Comparison of ENCODE assay signal across 34 cellular contexts in the genomic region with DNA sequence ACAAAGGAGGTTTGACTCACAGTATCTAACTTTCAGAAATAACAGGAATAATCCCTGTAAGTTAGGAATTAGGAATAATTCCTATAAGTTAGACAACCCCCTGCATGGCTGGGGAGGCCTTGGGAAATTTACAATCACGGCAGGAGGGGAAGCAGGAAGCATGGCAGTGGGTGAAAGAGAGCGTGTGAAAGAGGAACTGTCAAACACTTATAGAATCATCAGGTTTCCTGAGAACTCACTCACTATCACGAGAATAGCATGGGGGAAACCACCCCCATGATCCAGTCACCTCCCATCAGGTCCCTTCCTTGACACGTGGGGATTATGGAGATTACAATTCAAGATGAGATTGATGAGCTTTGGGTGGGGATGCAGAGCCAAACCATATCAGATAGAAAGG.
"Had no signal": no experiment of that assay in that cellular context is flagged by ENCODE, and none has a peak within 500 bp of the region (broad histone marks: within the 10 kb centered on the region; RNA-seq: fewer than 3 reads in every experiment).

No MANE protein-coding gene starts in this region.

- H3K4me3 Mint-ChIP-seq: activated CD4-positive, alpha-beta T cell treated with anti-CD3 and anti-CD28 coated beads for 36 hours; activated CD4-positive, alpha-beta T cell treated with anti-CD3 and anti-CD28 coated beads, Interleukin-2, amount 10 ng/mL, durations not matched to agents 7 days and 5 days; activated CD8-positive, alpha-beta T cell treated with anti-CD3 and anti-CD28 coated beads, Interleukin-2, amount 10 ng/mL, durations not matched to agents 7 days and 5 days; activated naive CD4-positive, alpha-beta T cell treated with anti-CD3 and anti-CD28 coated beads, Interleukin-2, amount 50 U/mL, for 24 hours; activated naive CD8-positive, alpha-beta T cell treated with anti-CD3 and anti-CD28 coated beads, Interleukin-2, amount 10 ng/mL, durations not matched to agents 7 days and 5 days; activated T-cell treated with anti-CD3 and anti-CD28 coated beads, Interleukin-2, amount 50 U/mL, for 24 hours; central memory CD8-positive, alpha-beta T cell; WTC11 had no signal

- H3K9me3 ChIP-seq: ascending aorta, colonic mucosa had no signal

- H3K36me3 ChIP-seq: ascending aorta, cardiac muscle cell, colonic mucosa had no signal

- H3K27ac ChIP-seq: ascending aorta, cardiac muscle cell, colonic mucosa, RWPE1 had no signal

- H3K27me3 Mint-ChIP-seq: activated CD4-positive, alpha-beta T cell treated with anti-CD3 and anti-CD28 coated beads for 36 hours; activated CD4-positive, alpha-beta T cell treated with anti-CD3 and anti-CD28 coated beads, Interleukin-2, amount 10 ng/mL, durations not matched to agents 7 days and 5 days; activated naive CD4-positive, alpha-beta T cell treated with anti-CD3 and anti-CD28 coated beads, Interleukin-2, amount 50 U/mL, for 24 hours; activated naive CD8-positive, alpha-beta T cell treated with anti-CD3 and anti-CD28 coated beads, Interleukin-2, amount 10 ng/mL, durations not matched to agents 7 days and 5 days; activated T-cell treated with anti-CD3 and anti-CD28 coated beads, Interleukin-2, amount 50 U/mL, for 24 hours; central memory CD8-positive, alpha-beta T cell had no signal

- DNase-seq: activated CD4-positive, alpha-beta T cell treated with anti-CD3 and anti-CD28 coated beads for 36 hours; activated CD4-positive, alpha-beta T cell treated with anti-CD3 and anti-CD28 coated beads, Interleukin-2, amount 10 ng/mL, durations not matched to agents 7 days and 5 days; activated CD4-positive, alpha-beta T cell treated with anti-CD3 and anti-CD28 coated beads, Interleukin-2, amount 50 U/mL, for 48 hours; activated CD8-positive, alpha-beta T cell treated with anti-CD3 and anti-CD28 coated beads, Interleukin-2, amount 10 ng/mL, durations not matched to agents 7 days and 5 days; activated gamma-delta T cell; activated naive CD4-positive, alpha-beta T cell treated with Interleukin-2 at 50 U/mL for 16 hours; activated naive CD8-positive, alpha-beta T cell treated with anti-CD3 and anti-CD28 coated beads, Interleukin-2, amount 10 ng/mL, durations not matched to agents 7 days and 5 days; activated T-cell treated with anti-CD3 and anti-CD28 coated beads, Interleukin-2, amount 50 U/mL, for 24 hours; amygdala; colonic mucosa; NCI-H1105 treated with DMSO at 0.1 percent for 48 hours; NCI-H1436 treated with DMSO at 0.1 percent for 48 hours; NCI-H1694 treated with DMSO at 0.1 percent for 48 hours; NCI-H2029 treated with DMSO at 0.1 percent for 48 hours; NCI-H2107; NCI-H2227 treated with DMSO at 0.1 percent for 48 hours; NCI-H446; NCI-H510A treated with DMSO at 0.1 percent for 48 hours; NCI-H526 treated with DMSO at 0.1 percent for 48 hours; NCI-H774; PC-3; SIG-M5; SW 1271; T-helper 1 cell; T1000 had no signal

- H3K4me1 Mint-ChIP-seq: activated CD4-positive, alpha-beta T cell treated with anti-CD3 and anti-CD28 coated beads for 36 hours; activated CD4-positive, alpha-beta T cell treated with anti-CD3 and anti-CD28 coated beads, Interleukin-2, amount 10 ng/mL, durations not matched to agents 7 days and 5 days; activated naive CD4-positive, alpha-beta T cell treated with anti-CD3 and anti-CD28 coated beads, Interleukin-2, amount 50 U/mL, for 24 hours; activated naive CD8-positive, alpha-beta T cell treated with anti-CD3 and anti-CD28 coated beads, Interleukin-2, amount 10 ng/mL, durations not matched to agents 7 days and 5 days; central memory CD8-positive, alpha-beta T cell had no signal

- H3K9me3 Mint-ChIP-seq: activated naive CD8-positive, alpha-beta T cell treated with anti-CD3 and anti-CD28 coated beads, Interleukin-2, amount 10 ng/mL, durations not matched to agents 7 days and 5 days; central memory CD8-positive, alpha-beta T cell had no signal

- H3K4me3 ChIP-seq: ascending aorta, cardiac muscle cell, colonic mucosa had no signal

- ATAC-seq: activated CD4-positive, alpha-beta T cell treated with anti-CD3 and anti-CD28 coated beads for 36 hours; activated CD4-positive, CD25-positive, alpha-beta regulatory T cell treated with anti-CD3 and anti-CD28 coated beads, Interleukin-2, amount 50 U/mL, for 24 hours; activated CD8-positive, alpha-beta T cell treated with anti-CD3 and anti-CD28 coated beads, Interleukin-2, amount 10 ng/mL, durations not matched to agents 7 days and 5 days; PC-3; Right ventricle myocardium inferior; WTC11 had no signal

- H3K4me1 ChIP-seq: ascending aorta, colonic mucosa had no signal

- H3K27ac Mint-ChIP-seq: activated CD4-positive, alpha-beta T cell treated with anti-CD3 and anti-CD28 coated beads for 36 hours; activated CD4-positive, alpha-beta T cell treated with anti-CD3 and anti-CD28 coated beads, Interleukin-2, amount 10 ng/mL, durations not matched to agents 7 days and 5 days; activated CD8-positive, alpha-beta T cell treated with anti-CD3 and anti-CD28 coated beads, Interleukin-2, amount 10 ng/mL, durations not matched to agents 7 days and 5 days; activated naive CD4-positive, alpha-beta T cell treated with anti-CD3 and anti-CD28 coated beads, Interleukin-2, amount 50 U/mL, for 24 hours; activated naive CD8-positive, alpha-beta T cell treated with anti-CD3 and anti-CD28 coated beads, Interleukin-2, amount 10 ng/mL, durations not matched to agents 7 days and 5 days; activated T-cell treated with anti-CD3 and anti-CD28 coated beads, Interleukin-2, amount 50 U/mL, for 24 hours; activated T-helper 2 cell treated with anti-CD3 and anti-CD28 coated beads, Interferon-gamma antibody, Interleukin-2, Interleukin-4, amounts not matched to agents 10 μg/mL and 5 μg/mL and 100 μg/mL, durations not matched to agents 14 hours and 24 hours and 36 hours; WTC11 had no signal

- H3K27me3 ChIP-seq: ascending aorta, cardiac muscle cell, colonic mucosa had no signal

- H3K36me3 Mint-ChIP-seq: activated naive CD4-positive, alpha-beta T cell treated with anti-CD3 and anti-CD28 coated beads, Interleukin-2, amount 50 U/mL, for 24 hours; activated naive CD8-positive, alpha-beta T cell treated with anti-CD3 and anti-CD28 coated beads, Interleukin-2, amount 10 ng/mL, durations not matched to agents 7 days and 5 days had no signal
